In the genomic region with DNA sequence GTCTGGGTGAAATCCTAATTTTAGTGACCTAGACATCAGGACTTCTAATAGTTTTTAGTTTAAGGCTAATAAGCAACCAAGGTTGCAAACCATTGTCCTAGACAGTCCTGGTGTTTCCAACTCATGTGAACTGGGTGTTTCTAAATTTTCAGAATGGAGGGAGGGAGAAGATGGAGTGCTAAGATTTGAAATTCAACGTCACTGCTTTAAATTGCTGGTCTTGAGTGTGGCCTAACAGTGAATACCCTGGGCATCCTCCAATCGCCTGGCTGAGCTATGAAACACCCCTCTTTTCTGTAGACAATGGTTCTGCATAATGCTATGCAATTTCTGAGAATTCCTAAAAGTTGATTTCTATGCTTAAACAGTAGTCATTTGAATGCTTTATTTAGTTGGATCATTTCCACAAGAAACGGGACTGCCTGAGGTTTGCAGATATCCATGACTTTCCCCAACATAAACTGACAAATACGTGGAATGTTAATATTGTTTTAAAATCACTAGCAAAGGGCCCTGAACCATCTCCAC, we compare ENCODE assay signal across 8 cellular contexts. TPM values are rescaled to one million over a fixed set of nuclear protein-coding genes. Genes with fewer than 3 reads are reported as not detected.
DNase-seq lines count a peak whose midpoint lies in the region; ATAC-seq and TF ChIP-seq lines count a peak whose summit lies in the region.

No MANE protein-coding gene starts in this region.

- H3K9me3 Mint-ChIP-seq in GM23338: no peaks in the 10 kb centered on the region
- H3K9me3 Mint-ChIP-seq in stimulated activated effector memory CD8-positive, alpha-beta T cell treated with anti-CD3 and anti-CD28 coated beads, Interleukin-12 subunit alpha, Interleukin-12 subunit beta, amount 100 ng/mL, for 72 hours: no peaks in the 10 kb centered on the region

- H3K27ac Mint-ChIP-seq in GM23338: peak overlapping the region; percentile 97
- H3K27ac Mint-ChIP-seq in stimulated activated effector memory CD8-positive, alpha-beta T cell treated with anti-CD3 and anti-CD28 coated beads, Interleukin-12 subunit alpha, Interleukin-12 subunit beta, amount 100 ng/mL, for 72 hours: peak overlapping the region; percentile 95

- no peaks in the 10 kb centered on the region for H3K27me3 ChIP-seq in GM23338 (ENCODE audit: insufficient read depth)
- no peaks in the 10 kb centered on the region for H3K27me3 ChIP-seq in body of pancreas

- peak overlapping the region; percentile 66 for H3K4me3 ChIP-seq in GM23338
- peak overlapping the region in 1 of 2 donors; percentile 63 for H3K4me3 ChIP-seq in body of pancreas

- 0 out of 2 replicates have a peak, but pooled peaks cover under 1% of the 10 kb centered on the region for H3K36me3 ChIP-seq in GM23338 (ENCODE audit: insufficient read depth)
- no peaks in the 10 kb centered on the region for H3K36me3 ChIP-seq in body of pancreas (replicated peaks in 1 of 2; ENCODE audit: insufficient read depth in 1 of 2, low read depth in 2 of 2)

- H3F3A ChIP-seq in GM23338 (replicated peaks; ENCODE audit: low read depth): no peaks in the 10 kb centered on the region

- H3K79me2 ChIP-seq in GM23338 (replicated peaks; ENCODE audit: insufficient read depth): peaks cover 53% of the 10 kb centered on the region

- no peaks in the 10 kb centered on the region for H4K20me1 ChIP-seq in GM23338 (replicated peaks; ENCODE audit: insufficient read depth)

- WGBS in body of pancreas, 2 donors: 2 to 3% methylated on average over 4 of the region's 4 CpGs

- peak overlapping the region; percentile 96 for H3K4me3 Mint-ChIP-seq in GM23338
- H3K4me3 Mint-ChIP-seq in stimulated activated effector memory CD8-positive, alpha-beta T cell treated with anti-CD3 and anti-CD28 coated beads, Interleukin-12 subunit alpha, Interleukin-12 subunit beta, amount 100 ng/mL, for 72 hours: peak overlapping the region; percentile 96

- DNase-seq in G401 (ENCODE audit: low spot score) (peak; percentile 65), GM23338 (ENCODE audit: low spot score) (peak; percentile 50), NCI-H226 (peak; percentile 49), body of pancreas (peak in 1 of 4 donors; percentile 23), inferior parietal cortex (ENCODE audit: extremely low spot score) (peak; percentile 60)
- no peak for DNase-seq in stimulated activated effector memory CD8-positive, alpha-beta T cell treated with anti-CD3 and anti-CD28 coated beads, Interleukin-12 subunit alpha, Interleukin-12 subunit beta, amount 100 ng/mL, for 72 hours (ENCODE audit: low spot score in 2 of 2)
- DNase-seq in activated CD4-positive, CD25-positive, alpha-beta regulatory T cell treated with anti-CD3 and anti-CD28 coated beads, Interleukin-2, amount 50 U/mL, for 72 hours: no peak

- peaks cover 18% of the 10 kb centered on the region; the same call in 1 of the 2 replicates for H3K4me1 ChIP-seq in GM23338 (ENCODE audit: insufficient read depth)
- H3K4me1 ChIP-seq in body of pancreas: peaks cover 57% of the 10 kb centered on the region

- no peaks in the 10 kb centered on the region for H3K9me2 ChIP-seq in GM23338 (ENCODE audit: insufficient read depth)

- peaks cover 42% of the 10 kb centered on the region for H3K4me1 Mint-ChIP-seq in GM23338
- H3K4me1 Mint-ChIP-seq in stimulated activated effector memory CD8-positive, alpha-beta T cell treated with anti-CD3 and anti-CD28 coated beads, Interleukin-12 subunit alpha, Interleukin-12 subunit beta, amount 100 ng/mL, for 72 hours: peaks cover 50% of the 10 kb centered on the region

- in situ Hi-C loops in G401 (cut with HindIII; ENCODE audit: low sequenced_read_pairs): no loop called here

- TF ChIP-seq CTCF in GM23338 (conservative IDR thresholded peaks at IDR 0.05; ENCODE audit: low read depth in 2 of 2): no peak
- TF ChIP-seq CTCF in body of pancreas (IDR thresholded peaks at IDR 0.05): no peak

- H2AFZ ChIP-seq in GM23338: no peak overlapping the region

- H3K27me3 Mint-ChIP-seq in GM23338 (ENCODE audit: insufficient read depth, low read depth, poor library complexity): peaks cover 18% of the 10 kb centered on the region

- TF ChIP-seq POLR2A in body of pancreas (IDR thresholded peaks at IDR 0.05): no peak

- peak overlapping the region; percentile 83 for H3K4me2 ChIP-seq in GM23338

- intact Hi-C loops in body of pancreas (cut with DNase I): no loop called here

- ATAC-seq in GM23338: peak; percentile 4; the same call in 2 of the 3 replicates
- no peak for ATAC-seq in body of pancreas
- ATAC-seq in stimulated activated effector memory CD8-positive, alpha-beta T cell treated with anti-CD3 and anti-CD28 coated beads, Interleukin-12 subunit alpha, Interleukin-12 subunit beta, amount 100 ng/mL, for 72 hours: no peak
- ATAC-seq in GM19324 (IDR thresholded peaks at IDR 0.05; ENCODE audit: low FRiP score, unreplicated experiment): no peak

- peak overlapping the region; percentile 85 for H3K27ac ChIP-seq in GM23338 (ENCODE audit: low read depth)
- peak overlapping the region; percentile 88 to 100 (median 95) for H3K27ac ChIP-seq in body of pancreas

- H3K36me3 Mint-ChIP-seq in GM23338 (ENCODE audit: low read depth): peaks cover 3% of the 10 kb centered on the region; the same call in 2 of the 3 replicates
- peaks cover 22% of the 10 kb centered on the region for H3K36me3 Mint-ChIP-seq in stimulated activated effector memory CD8-positive, alpha-beta T cell treated with anti-CD3 and anti-CD28 coated beads, Interleukin-12 subunit alpha, Interleukin-12 subunit beta, amount 100 ng/mL, for 72 hours

- H3K9me3 ChIP-seq in body of pancreas: no peaks in the 10 kb centered on the region

TF ChIP-seq in GM23338, 12 proteins besides CTCF, POLR2A, EP300 and RAD21:
- TF ChIP-seq, protein P1, sequence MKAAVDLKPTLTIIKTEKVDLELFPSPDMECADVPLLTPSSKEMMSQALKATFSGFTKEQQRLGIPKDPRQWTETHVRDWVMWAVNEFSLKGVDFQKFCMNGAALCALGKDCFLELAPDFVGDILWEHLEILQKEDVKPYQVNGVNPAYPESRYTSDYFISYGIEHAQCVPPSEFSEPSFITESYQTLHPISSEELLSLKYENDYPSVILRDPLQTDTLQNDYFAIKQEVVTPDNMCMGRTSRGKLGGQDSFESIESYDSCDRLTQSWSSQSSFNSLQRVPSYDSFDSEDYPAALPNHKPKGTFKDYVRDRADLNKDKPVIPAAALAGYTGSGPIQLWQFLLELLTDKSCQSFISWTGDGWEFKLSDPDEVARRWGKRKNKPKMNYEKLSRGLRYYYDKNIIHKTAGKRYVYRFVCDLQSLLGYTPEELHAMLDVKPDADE (IDR thresholded peaks at IDR 0.05): no peak
- TF ChIP-seq ZNF331 (CRISPR knock-in tag; IDR thresholded peaks at IDR 0.05; ENCODE audit: low read depth): no peak
- TF ChIP-seq ZNF114 (CRISPR knock-in tag; IDR thresholded peaks at IDR 0.05): no peak
- TF ChIP-seq, protein P2, sequence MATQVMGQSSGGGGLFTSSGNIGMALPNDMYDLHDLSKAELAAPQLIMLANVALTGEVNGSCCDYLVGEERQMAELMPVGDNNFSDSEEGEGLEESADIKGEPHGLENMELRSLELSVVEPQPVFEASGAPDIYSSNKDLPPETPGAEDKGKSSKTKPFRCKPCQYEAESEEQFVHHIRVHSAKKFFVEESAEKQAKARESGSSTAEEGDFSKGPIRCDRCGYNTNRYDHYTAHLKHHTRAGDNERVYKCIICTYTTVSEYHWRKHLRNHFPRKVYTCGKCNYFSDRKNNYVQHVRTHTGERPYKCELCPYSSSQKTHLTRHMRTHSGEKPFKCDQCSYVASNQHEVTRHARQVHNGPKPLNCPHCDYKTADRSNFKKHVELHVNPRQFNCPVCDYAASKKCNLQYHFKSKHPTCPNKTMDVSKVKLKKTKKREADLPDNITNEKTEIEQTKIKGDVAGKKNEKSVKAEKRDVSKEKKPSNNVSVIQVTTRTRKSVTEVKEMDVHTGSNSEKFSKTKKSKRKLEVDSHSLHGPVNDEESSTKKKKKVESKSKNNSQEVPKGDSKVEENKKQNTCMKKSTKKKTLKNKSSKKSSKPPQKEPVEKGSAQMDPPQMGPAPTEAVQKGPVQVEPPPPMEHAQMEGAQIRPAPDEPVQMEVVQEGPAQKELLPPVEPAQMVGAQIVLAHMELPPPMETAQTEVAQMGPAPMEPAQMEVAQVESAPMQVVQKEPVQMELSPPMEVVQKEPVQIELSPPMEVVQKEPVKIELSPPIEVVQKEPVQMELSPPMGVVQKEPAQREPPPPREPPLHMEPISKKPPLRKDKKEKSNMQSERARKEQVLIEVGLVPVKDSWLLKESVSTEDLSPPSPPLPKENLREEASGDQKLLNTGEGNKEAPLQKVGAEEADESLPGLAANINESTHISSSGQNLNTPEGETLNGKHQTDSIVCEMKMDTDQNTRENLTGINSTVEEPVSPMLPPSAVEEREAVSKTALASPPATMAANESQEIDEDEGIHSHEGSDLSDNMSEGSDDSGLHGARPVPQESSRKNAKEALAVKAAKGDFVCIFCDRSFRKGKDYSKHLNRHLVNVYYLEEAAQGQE (IDR thresholded peaks at IDR 0.05; ENCODE audit: unreplicated experiment): no peak

RNA-seq across cellular contexts. Expression of a gene that starts 1.2 kb away (rescaled TPM):
- 38.9 and 43.1 TPM in 2 replicates for total RNA-seq in G401 (2014; rRNA removed; shearing (Covaris generic))
- 74.7 and 81.9 TPM in 2 replicates for total RNA-seq in GM23338 (2014; rRNA removed; shearing (Covaris generic))
- 55.7 and 58.7 TPM in 2 replicates for polyA plus RNA-seq in GM23338 (2016; fragmentation: Nextera tagmentation; extraction: Ambion mirVana)
- 10 to 100 TPM; 52.4 to 56.0 TPM for total RNA-seq in body of pancreas

RNA-seq across cellular contexts. Expression of a gene that starts 27.7 kb away (rescaled TPM):
- total RNA-seq in G401 (2014; rRNA removed; shearing (Covaris generic)): 26.8 and 27.6 TPM in 2 replicates
- 34.4 and 47.7 TPM in 2 replicates for total RNA-seq in GM23338 (2014; rRNA removed; shearing (Covaris generic))
- polyA plus RNA-seq in GM23338 (2016; fragmentation: Nextera tagmentation; extraction: Ambion mirVana): 77.4 and 88.0 TPM in 2 replicates
- 10 to 100 TPM; 15.6 to 20.8 TPM for total RNA-seq in body of pancreas

RNA-seq across cellular contexts. Expression of a gene that starts 48.9 kb away (rescaled TPM):
- 0.80 TPM in 1 of 2 replicates, not detected in the other for total RNA-seq in G401 (2014; rRNA removed; shearing (Covaris generic))
- 1.4 and 1.8 TPM in 2 replicates for total RNA-seq in GM23338 (2014; rRNA removed; shearing (Covaris generic))
- 0.99 and 1.3 TPM in 2 replicates for polyA plus RNA-seq in GM23338 (2016; fragmentation: Nextera tagmentation; extraction: Ambion mirVana)
- total RNA-seq in body of pancreas: 1 to 10 TPM in 1 of 2 donors, under 1 TPM in 1; 0.99 to 1.6 TPM

Comparison
In these comparisons a context has a peak if more than half of its experiments do, and no peak if none do; other contexts are left out.
1. DNase-seq: peak in G401 (single experiment), GM23338 (single experiment), NCI-H226 (single experiment) and inferior parietal cortex (single experiment); none in stimulated activated effector memory CD8-positive, alpha-beta T cell treated with anti-CD3 and anti-CD28 coated beads, Interleukin-12 subunit alpha, Interleukin-12 subunit beta, amount 100 ng/mL, for 72 hours (0 of 2) and activated CD4-positive, CD25-positive, alpha-beta regulatory T cell treated with anti-CD3 and anti-CD28 coated beads, Interleukin-2, amount 50 U/mL, for 72 hours (single experiment).